Comparison of ENCODE assay signal across 8 cellular contexts in the genomic region with DNA sequence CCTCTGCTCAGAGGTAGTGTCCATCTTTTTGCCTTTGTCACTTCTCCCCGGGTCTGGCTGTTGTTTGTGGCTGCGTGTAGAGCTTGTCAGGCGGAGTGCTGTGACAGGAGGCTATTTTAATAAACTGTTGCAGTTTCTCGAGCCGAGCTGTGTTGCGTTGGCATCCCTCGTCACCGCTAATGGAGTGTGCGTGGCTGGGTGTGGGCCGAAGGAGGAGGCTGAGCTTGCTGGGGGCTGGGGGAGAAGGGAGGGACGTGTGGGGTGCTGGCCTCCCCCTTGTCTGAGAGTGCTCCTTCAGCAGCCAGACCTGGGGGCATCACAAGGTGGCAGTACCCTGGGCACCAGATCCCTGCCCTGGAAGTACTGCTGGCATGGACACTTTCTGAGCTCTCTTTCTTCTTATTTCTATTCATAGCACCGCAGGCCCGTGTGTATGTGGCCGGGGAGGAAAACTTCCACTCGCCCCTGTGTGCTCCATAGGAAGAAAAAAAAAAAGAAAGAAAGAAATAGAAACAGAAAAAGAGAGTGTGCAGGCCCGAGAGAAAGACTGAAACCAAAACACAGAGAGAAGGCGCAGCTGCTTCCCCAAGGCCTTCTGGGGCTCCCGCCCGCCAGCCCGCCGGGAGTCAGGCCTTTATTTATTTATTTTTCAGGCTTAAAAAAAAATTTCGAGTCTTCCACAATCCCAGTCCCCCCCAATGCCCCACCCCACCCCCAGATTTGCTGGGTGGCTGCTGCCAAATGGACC. TPM values are rescaled to one million over a fixed set of nuclear protein-coding genes. Genes with fewer than 3 reads are reported as not detected.
DNase-seq lines count a peak whose midpoint lies in the region; ATAC-seq and TF ChIP-seq lines count a peak whose summit lies in the region.

No MANE protein-coding gene starts in this region.

- no peak overlapping the region for H3K23ac ChIP-seq in neuronal stem cell (ENCODE audit: low read depth, low read length, poor library complexity)

- peaks cover 36 to 40% of the 10 kb centered on the region in 2 donors for H3K27me3 Mint-ChIP-seq in CD4-positive, alpha-beta memory T cell

- H2AK5ac ChIP-seq in neuronal stem cell (ENCODE audit: low read depth, low read length): no peak overlapping the region

- peak overlapping the region in 5 of 8 donors; percentile 21 to 66 (median 53) for H3K4me3 Mint-ChIP-seq in CD4-positive, alpha-beta memory T cell

- peak overlapping the region in 1 of 7 donors; percentile 65 for H3K27ac Mint-ChIP-seq in CD4-positive, alpha-beta memory T cell

- peaks cover 10 to 29% (median 18%) of the 10 kb centered on the region in 4 donors for H3K4me1 Mint-ChIP-seq in CD4-positive, alpha-beta memory T cell

- CTCF ChIA-PET in CD4-positive, alpha-beta memory T cell (lab: Charles Lee; ENCODE audit: partially characterized antibody): interaction anchor here (0.6 kb wide), 1 partner anchor 69 kb away, joined by 3 read pairs; no protein-coding TSS in a partner anchor

- peaks cover 19% of the 10 kb centered on the region for H3K4me1 ChIP-seq in CD4-positive, alpha-beta memory T cell (ENCODE audit: insufficient read depth, low read length)
- H3K4me1 ChIP-seq in neuronal stem cell (ENCODE audit: control insufficient read depth in 2 of 2, insufficient read depth in 1 of 2, low read depth in 1 of 2, low read length in 2 of 2): peaks cover 4 to 8% of the 10 kb centered on the region in 2 donors

- POLR2A ChIA-PET in CD4-positive, alpha-beta memory T cell (lab: Charles Lee; ENCODE audit: partially characterized antibody): no interaction called here

- peaks cover 0 to 3% (median 0%) of the 10 kb centered on the region in 8 donors for H3K9me3 Mint-ChIP-seq in CD4-positive, alpha-beta memory T cell

- no peaks in the 10 kb centered on the region for H3K36me3 ChIP-seq in CD4-positive, alpha-beta memory T cell (ENCODE audit: insufficient read depth, low read length)
- H3K36me3 ChIP-seq in neuronal stem cell (replicated peaks in 1 of 2; ENCODE audit: control insufficient read depth in 2 of 2, insufficient read depth in 2 of 2, low read length in 2 of 2): no peaks in the 10 kb centered on the region

- no CpG with 5 or more reads among the region's 22 CpGs for WGBS in neuronal stem cell (ENCODE audit: extremely low coverage in 2 of 2, insufficient read length in 2 of 2, insufficient replicate concordance in 1 of 2), 2 donors

- H3K4ac ChIP-seq in neuronal stem cell (ENCODE audit: low read length): no peak overlapping the region

- no peak overlapping the region for H3K4me3 ChIP-seq in CD4-positive, alpha-beta memory T cell (ENCODE audit: low read length in 2 of 2)
- peak overlapping the region in 58 of 59 donors; percentile 35 to 83 (median 66) for H3K4me3 ChIP-seq in dorsolateral prefrontal cortex
- no peak overlapping the region for H3K4me3 ChIP-seq in neuronal stem cell (ENCODE audit: low read length in 2 of 2)

- H3K14ac ChIP-seq in neuronal stem cell (ENCODE audit: low read length): no peak overlapping the region

- H3K79me1 ChIP-seq in neuronal stem cell (ENCODE audit: low read depth, low read length): no peaks in the 10 kb centered on the region

- H2AFZ ChIP-seq in neuronal stem cell (ENCODE audit: low read length): no peak overlapping the region

- no peak overlapping the region for H2BK12ac ChIP-seq in neuronal stem cell (ENCODE audit: low read length)

- no peak for ATAC-seq in HG03469 (IDR thresholded peaks at IDR 0.05; ENCODE audit: unreplicated experiment)
- ATAC-seq in HG03571 (IDR thresholded peaks at IDR 0.05; ENCODE audit: unreplicated experiment): no peak

- no peak overlapping the region for H3K4me2 ChIP-seq in neuronal stem cell (ENCODE audit: insufficient read depth, low read length, poor library complexity, severe bottlenecking)

- no peak overlapping the region for H4K8ac ChIP-seq in neuronal stem cell (ENCODE audit: low read depth, low read length)

- H2BK5ac ChIP-seq in neuronal stem cell (ENCODE audit: low read length): no peak overlapping the region

- peak overlapping the region; percentile 42 for H2BK15ac ChIP-seq in neuronal stem cell (ENCODE audit: low read length)

- H3K27me3 ChIP-seq in CD4-positive, alpha-beta memory T cell (ENCODE audit: insufficient read depth, low read length): peaks cover 13% of the 10 kb centered on the region
- no peaks in the 10 kb centered on the region for H3K27me3 ChIP-seq in dorsolateral prefrontal cortex
- H3K27me3 ChIP-seq in neuronal stem cell (ENCODE audit: control insufficient read depth in 3 of 3, insufficient read depth in 3 of 3, low read depth in 1 of 3, low read length in 3 of 3): peaks cover 54 to 98% (median 97%) of the 10 kb centered on the region in 3 experiments

- intact Hi-C loops in CD4-positive, alpha-beta memory T cell (cut with micrococcal nuclease): no loop called here
- intact Hi-C loops in dorsolateral prefrontal cortex (cut with DNase I): no loop called here

- no peaks in the 10 kb centered on the region for H3K36me3 Mint-ChIP-seq in CD4-positive, alpha-beta memory T cell

- no peak overlapping the region for H3K27ac ChIP-seq in CD4-positive, alpha-beta memory T cell (ENCODE audit: low read depth, low read length)
- H3K27ac ChIP-seq in dorsolateral prefrontal cortex (peak overlapping the region; percentile 85 to 100 (median 99)), neuronal stem cell (replicated peaks; ENCODE audit: low read length) (no peak overlapping the region)

- H3K18ac ChIP-seq in neuronal stem cell (ENCODE audit: low read length): no peak overlapping the region

- no peak overlapping the region for H4K91ac ChIP-seq in neuronal stem cell (ENCODE audit: low read depth, low read length, poor library complexity)

- TF ChIP-seq CTCF in dorsolateral prefrontal cortex (IDR thresholded peaks at IDR 0.05 in 54 of 56, conservative IDR thresholded peaks at IDR 0.05 in 2 of 56; ENCODE audit: low read depth in 1 of 56, partially characterized antibody in 56 of 56): peak in 8 of 56 donors; percentile 2 to 15 (median 10)

- H3K9ac ChIP-seq in neuronal stem cell (ENCODE audit: low read depth, low read length, poor library complexity): no peak overlapping the region

- no peak for DNase-seq in CD4-positive, alpha-beta memory T cell
- DNase-seq in NCI-H2107 (lab: John Stamatoyannopoulos, UW): peak; percentile 44
- DNase-seq in dorsolateral prefrontal cortex: peak in 3 of 10 donors; percentile 54 to 59 (median 58)
- DNase-seq in neuronal stem cell (ENCODE audit: low spot score): no peak
- DNase-seq in kidney tubule cell (ENCODE audit: low spot score): no peak
- no peak for DNase-seq in stimulated activated CD4-positive, alpha-beta T cell treated with anti-CD3 and anti-CD28 coated beads, Interleukin-2, amount 100 ng/mL, for 24 hours

- no peak overlapping the region for H2BK120ac ChIP-seq in neuronal stem cell (ENCODE audit: low read depth, low read length)

- H3K9me3 ChIP-seq in CD4-positive, alpha-beta memory T cell (ENCODE audit: control insufficient read depth in 1 of 2, low read length in 2 of 2): no peaks in the 10 kb centered on the region
- H3K9me3 ChIP-seq in neuronal stem cell (replicated peaks in 1 of 2; ENCODE audit: control insufficient read depth in 2 of 2, insufficient read depth in 1 of 2, low read depth in 1 of 2, low read length in 2 of 2): peaks cover 0 to 2% of the 10 kb centered on the region in 2 donors

RNA-seq across cellular contexts. Expression of gene NFIX, which starts 27.0 kb away (rescaled TPM):
- total RNA-seq in CD4-positive, alpha-beta memory T cell: 1 to 10 TPM; 4.0 to 5.4 TPM
- under 1 TPM in 1 of 2 donors, not detected in 1; 0.09 TPM for polyA plus RNA-seq in CD4-positive, alpha-beta memory T cell
- total RNA-seq in dorsolateral prefrontal cortex: 100 to 1,000 TPM; 219 to 402 (median 309) TPM
- 0.07 TPM for polyA plus RNA-seq in neuronal stem cell (2013, experiment 1 of 2)
- 0.07 TPM for polyA plus RNA-seq in neuronal stem cell (2013, experiment 2 of 2)

RNA-seq across cellular contexts. Expression of gene DAND5, which starts 52.9 kb away (rescaled TPM):
- not detected for total RNA-seq in CD4-positive, alpha-beta memory T cell
- polyA plus RNA-seq in CD4-positive, alpha-beta memory T cell: not detected
- 1 to 10 TPM in 1 of 120 experiments, under 1 TPM in 49, not detected in 70; 0.14 to 1.1 (median 0.35) TPM for total RNA-seq in dorsolateral prefrontal cortex
- 0.03 TPM for polyA plus RNA-seq in neuronal stem cell (2013, experiment 1 of 2)
- polyA plus RNA-seq in neuronal stem cell (2013, experiment 2 of 2): 0.03 TPM

Comparison
In these comparisons a context has a peak if more than half of its experiments do, and no peak if none do; other contexts are left out.
1. H3K27ac ChIP-seq: peak in dorsolateral prefrontal cortex (59 of 59); none in CD4-positive, alpha-beta memory T cell (single experiment) and neuronal stem cell (single experiment).
2. H3K4me3 ChIP-seq: peak in dorsolateral prefrontal cortex (58 of 59); none in CD4-positive, alpha-beta memory T cell (0 of 2) and neuronal stem cell (0 of 2).
3. RNA of gene NFIX, which starts 27.0 kb away (total RNA-seq): 219 to 402 TPM in dorsolateral prefrontal cortex; 4.0 to 5.4 TPM in CD4-positive, alpha-beta memory T cell; every median in the first group is over 10 times any median in the second.